16 cellular contexts compared by ENCODE assay signal in the genomic region with DNA sequence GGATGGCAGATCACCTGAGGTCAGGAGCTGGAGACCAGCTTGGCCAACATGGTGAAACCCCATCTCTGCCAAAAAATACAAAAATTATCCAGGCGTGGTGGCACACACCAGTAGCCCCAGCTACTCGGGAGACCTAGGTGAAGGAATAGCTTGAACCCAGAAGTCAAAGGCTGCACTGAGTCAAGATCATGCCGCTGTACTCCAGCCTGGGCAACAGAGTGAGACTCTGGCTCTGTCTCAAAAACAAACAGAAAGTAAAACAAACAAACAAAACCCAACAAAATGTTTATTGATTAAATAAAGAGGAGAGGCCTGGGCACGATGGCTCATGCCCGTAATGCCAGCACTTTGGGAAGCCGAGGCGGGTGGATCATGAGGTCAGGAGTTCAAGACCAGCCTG. TPM values are rescaled to one million over a fixed set of nuclear protein-coding genes. Genes with fewer than 3 reads are reported as not detected.
DNase-seq lines count a peak whose midpoint lies in the region; ATAC-seq and TF ChIP-seq lines count a peak whose summit lies in the region.
"Had no signal": no experiment of that assay in that cellular context is flagged by ENCODE, and none has a peak within 500 bp of the region (broad histone marks: within the 10 kb centered on the region; RNA-seq: fewer than 3 reads in every experiment).

No MANE protein-coding gene starts in this region.

- H3K9me3 Mint-ChIP-seq in activated T-cell treated with anti-CD3 and anti-CD28 coated beads, Interleukin-2, amount 50 U/mL, for 72 hours: no peaks in the 10 kb centered on the region
- no peaks in the 10 kb centered on the region for H3K9me3 Mint-ChIP-seq in activated T-cell treated with anti-CD3 and anti-CD28 coated beads, Interleukin-2, amount 50 U/mL, for 4 hours
- H3K9me3 Mint-ChIP-seq in chondrocyte (ENCODE audit: low read depth): no peaks in the 10 kb centered on the region
- H3K9me3 Mint-ChIP-seq: CD4-positive, alpha-beta T cell; IgD-negative memory B cell had no signal

- peak overlapping the region in 1 of 2 donors; percentile 9 for H3K4me3 Mint-ChIP-seq in activated T-cell treated with anti-CD3 and anti-CD28 coated beads, Interleukin-2, amount 50 U/mL, for 72 hours
- H3K4me3 Mint-ChIP-seq in activated T-cell treated with anti-CD3 and anti-CD28 coated beads, Interleukin-2, amount 50 U/mL, for 4 hours: no peak overlapping the region
- no peak overlapping the region for H3K4me3 Mint-ChIP-seq in chondrocyte (ENCODE audit: unreplicated experiment)
- H3K4me3 Mint-ChIP-seq: CD4-positive, alpha-beta T cell had no signal

- no peak overlapping the region for H3K4me3 ChIP-seq in HEK293 (ENCODE audit: low read depth, low read length)
- H3K4me3 ChIP-seq: GM23248 had no signal

- peaks cover 3% of the 10 kb centered on the region; the same call in 1 of the 2 replicates for H3K4me1 ChIP-seq in HEK293 (ENCODE audit: control insufficient read depth, insufficient read depth, low read length)

- H3K9me3 ChIP-seq in HEK293 (ENCODE audit: control insufficient read depth, insufficient read depth, low read depth, low read length): no peaks in the 10 kb centered on the region

- H3K27ac Mint-ChIP-seq in activated T-cell treated with anti-CD3 and anti-CD28 coated beads, Interleukin-2, amount 50 U/mL, for 72 hours: peak overlapping the region; percentile 73
- peak overlapping the region; percentile 32 for H3K27ac Mint-ChIP-seq in chondrocyte (ENCODE audit: unreplicated experiment)
- H3K27ac Mint-ChIP-seq: CD4-positive, alpha-beta T cell; IgD-negative memory B cell had no signal

- CTCF ChIA-PET in HEK293 (lab: Yijun Ruan, JAX): interaction anchor here (1.2 kb wide), 1 partner anchor 95 kb away, joined by 3 read pairs; no protein-coding TSS in a partner anchor

- H3K4me1 Mint-ChIP-seq in activated T-cell treated with anti-CD3 and anti-CD28 coated beads, Interleukin-2, amount 50 U/mL, for 72 hours (ENCODE audit: low read depth): peaks cover 36% of the 10 kb centered on the region
- peaks cover 27% of the 10 kb centered on the region for H3K4me1 Mint-ChIP-seq in activated T-cell treated with anti-CD3 and anti-CD28 coated beads, Interleukin-2, amount 50 U/mL, for 4 hours (ENCODE audit: low read depth)
- peaks cover 26% of the 10 kb centered on the region for H3K4me1 Mint-ChIP-seq in chondrocyte (ENCODE audit: low read depth)

- intact Hi-C loops in posterior cingulate gyrus (cut with DNase I): no loop called here

- no peaks in the 10 kb centered on the region for H3K27me3 Mint-ChIP-seq in activated T-cell treated with anti-CD3 and anti-CD28 coated beads, Interleukin-2, amount 50 U/mL, for 72 hours (ENCODE audit: low read depth)
- no peaks in the 10 kb centered on the region for H3K27me3 Mint-ChIP-seq in activated T-cell treated with anti-CD3 and anti-CD28 coated beads, Interleukin-2, amount 50 U/mL, for 4 hours (ENCODE audit: low read depth)
- no peaks in the 10 kb centered on the region for H3K27me3 Mint-ChIP-seq in chondrocyte (ENCODE audit: low read depth)
- H3K27me3 Mint-ChIP-seq: CD4-positive, alpha-beta T cell; IgD-negative memory B cell had no signal

- ATAC-seq in activated T-cell treated with anti-CD3 and anti-CD28 coated beads, Interleukin-2, amount 50 U/mL, for 72 hours (replicated peaks in 1 of 2): no peak
- ATAC-seq in activated T-cell treated with anti-CD3 and anti-CD28 coated beads, Interleukin-2, amount 50 U/mL, for 4 hours: no peak
- no peak for ATAC-seq in activated CD4-positive, CD25-positive, alpha-beta regulatory T cell treated with anti-CD3 and anti-CD28 coated beads, Interleukin-2, amount 50 U/mL, for 24 hours

- H3K36me3 ChIP-seq in HEK293 (ENCODE audit: control insufficient read depth in 2 of 2, insufficient read depth in 1 of 2, low read length in 2 of 2): peaks cover 47 to 53% of the 10 kb centered on the region in 2 experiments

- POLR2A ChIA-PET in HEK293 (lab: Yijun Ruan, JAX): interaction anchor here (1.2 kb wide), 1 partner anchor 32 kb away, joined by 4 read pairs; a partner anchor contains a TSS

- DNase-seq in activated T-cell treated with anti-CD3 and anti-CD28 coated beads, Interleukin-2, amount 50 U/mL, for 72 hours: no peak
- DNase-seq in activated T-cell treated with anti-CD3 and anti-CD28 coated beads, Interleukin-2, amount 50 U/mL, for 4 hours: no peak
- DNase-seq in chondrocyte (ENCODE audit: low spot score) (no peak), ureter (ENCODE audit: low spot score) (no peak), posterior cingulate gyrus (no peak)
- DNase-seq: Calu3; CD4-positive, alpha-beta T cell; DMS53; GM23248; HCEC 1CT; NCI-H1417; NCI-H1930; NCI-H69 had no signal

- H3K36me3 Mint-ChIP-seq in activated T-cell treated with anti-CD3 and anti-CD28 coated beads, Interleukin-2, amount 50 U/mL, for 72 hours (ENCODE audit: insufficient read depth in 2 of 2): peaks cover 10 to 28% of the 10 kb centered on the region in 2 donors
- peaks cover 26% of the 10 kb centered on the region for H3K36me3 Mint-ChIP-seq in activated T-cell treated with anti-CD3 and anti-CD28 coated beads, Interleukin-2, amount 50 U/mL, for 4 hours (ENCODE audit: insufficient read depth)
- H3K36me3 Mint-ChIP-seq in chondrocyte (ENCODE audit: low read depth): peaks cover 16% of the 10 kb centered on the region

- TF ChIP-seq CTCF in HEK293 (tag by site-specific recombination; IDR thresholded peaks at IDR 0.05): no peak
- no peak for TF ChIP-seq CTCF in chondrocyte (IDR thresholded peaks at IDR 0.05)

- H3K27ac ChIP-seq in HEK293 (ENCODE audit: extremely low read depth, low read depth, low read length): no peak overlapping the region
- H3K27ac ChIP-seq: GM23248 had no signal

TF ChIP-seq in HEK293, 187 proteins besides CTCF, POLR2A, EP300 and RAD21:
- TF ChIP-seq ZNF416 (tag by site-specific recombination; IDR thresholded peaks at IDR 0.05): no peak
- TF ChIP-seq ZNF677 (tag by site-specific recombination; IDR thresholded peaks at IDR 0.05): no peak
- TF ChIP-seq ZNF121 (tag by site-specific recombination; IDR thresholded peaks at IDR 0.05): peak; percentile 54; the same call in 1 of the 2 replicates
- no peak for TF ChIP-seq ZNF560 (tag by site-specific recombination; IDR thresholded peaks at IDR 0.05; ENCODE audit: borderline replicate concordance)

RNA-seq across cellular contexts. Expression of a gene that starts 5.5 kb away (rescaled TPM):
- total RNA-seq in activated T-cell treated with anti-CD3 and anti-CD28 coated beads, Interleukin-2, amount 50 U/mL, for 72 hours: 10 to 100 TPM; 50.7 to 53.9 TPM
- 10 to 100 TPM; 27.2 to 33.5 (median 29.7) TPM for total RNA-seq in activated T-cell treated with anti-CD3 and anti-CD28 coated beads, Interleukin-2, amount 50 U/mL, for 4 hours
- total RNA-seq in chondrocyte: 16.8 to 21.8 TPM (median 20.2 TPM) in 3 replicates
- total RNA-seq in ureter: 32.2 TPM

RNA-seq across cellular contexts. Expression of a gene that starts 31.5 kb away (rescaled TPM):
- 100 to 1,000 TPM in 1 of 2 donors, 10 to 100 TPM in 1; 98.0 to 108 TPM for total RNA-seq in activated T-cell treated with anti-CD3 and anti-CD28 coated beads, Interleukin-2, amount 50 U/mL, for 72 hours
- 10 to 100 TPM; 84.7 to 97.3 (median 90.7) TPM for total RNA-seq in activated T-cell treated with anti-CD3 and anti-CD28 coated beads, Interleukin-2, amount 50 U/mL, for 4 hours
- 50.7 to 61.5 TPM (median 51.0 TPM) in 3 replicates for total RNA-seq in chondrocyte
- 72.5 TPM for total RNA-seq in ureter

RNA-seq across cellular contexts. Expression of a gene that starts 31.8 kb away (rescaled TPM):
- total RNA-seq in activated T-cell treated with anti-CD3 and anti-CD28 coated beads, Interleukin-2, amount 50 U/mL, for 72 hours: 100 to 1,000 TPM; 154 to 186 TPM
- 10 to 100 TPM; 54.7 to 62.7 (median 57.8) TPM for total RNA-seq in activated T-cell treated with anti-CD3 and anti-CD28 coated beads, Interleukin-2, amount 50 U/mL, for 4 hours
- total RNA-seq in chondrocyte (9.2 to 22.6 TPM (median 11.8 TPM) in 3 replicates), ureter (21.6 TPM)
